20 cellular contexts compared by ENCODE assay signal in the genomic region with DNA sequence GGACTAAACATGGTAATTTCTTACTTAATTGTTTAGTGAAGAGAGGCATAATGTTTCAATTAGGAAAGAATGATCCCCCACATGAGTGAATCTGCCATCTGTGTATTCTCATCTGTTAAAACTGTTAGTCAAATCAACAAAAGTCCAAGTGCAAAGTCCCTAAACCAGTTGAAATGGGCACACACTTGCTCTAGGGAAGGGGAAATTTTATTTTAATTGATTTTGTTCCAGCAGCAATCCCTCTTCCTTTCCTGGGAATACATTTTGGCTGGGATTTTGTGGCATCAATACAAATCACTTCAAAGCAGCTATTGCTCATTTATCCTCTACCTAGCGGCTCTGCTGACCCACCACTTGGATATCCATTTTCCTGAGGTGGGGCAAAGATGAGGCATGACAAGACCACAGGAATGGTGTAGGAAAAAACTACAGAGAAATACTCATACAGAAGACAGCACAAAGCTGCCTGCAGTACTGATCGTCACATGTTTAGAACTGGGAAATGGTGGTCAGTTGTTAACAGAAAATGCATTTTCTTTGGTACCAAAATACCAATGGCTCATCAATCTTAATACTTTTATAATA. TPM values are rescaled to one million over a fixed set of nuclear protein-coding genes. Genes with fewer than 3 reads are reported as not detected.
DNase-seq lines count a peak whose midpoint lies in the region; ATAC-seq and TF ChIP-seq lines count a peak whose summit lies in the region.
"Had no signal": no experiment of that assay in that cellular context is flagged by ENCODE, and none has a peak within 500 bp of the region (broad histone marks: within the 10 kb centered on the region; RNA-seq: fewer than 3 reads in every experiment).

No MANE protein-coding gene starts in this region.

- H3K27me3 ChIP-seq in OCI-LY1 (ENCODE audit: insufficient read depth, low read length) (no peaks in the 10 kb centered on the region), iPS-18a (ENCODE audit: control insufficient read depth, insufficient read depth, low read length) (no peaks in the 10 kb centered on the region), prostate gland (replicated peaks; ENCODE audit: insufficient read depth) (peaks cover 3% of the 10 kb centered on the region)
- H3K27me3 ChIP-seq: suprapubic skin had no signal

- intact Hi-C loops in prostate gland (cut with DNase I), result loop anchor here (10.0 kb wide), 1 partner anchor 213 kb away; no protein-coding TSS in a partner anchor

- H3F3A ChIP-seq in OCI-LY1 (ENCODE audit: insufficient read depth, low read length), result no peaks in the 10 kb centered on the region

- no peaks in the 10 kb centered on the region for H3K79me2 ChIP-seq in OCI-LY1 (ENCODE audit: insufficient read depth, low read length)

- H3K4me1 ChIP-seq in OCI-LY1 (ENCODE audit: insufficient read depth, low read length, severe bottlenecking) (peaks cover 54% of the 10 kb centered on the region), iPS-18a (ENCODE audit: control insufficient read depth, low read depth, low read length) (peaks cover 27% of the 10 kb centered on the region), prostate gland (replicated peaks) (no peaks in the 10 kb centered on the region)
- H3K4me1 ChIP-seq: A549, suprapubic skin had no signal

- H3K36me3 ChIP-seq in OCI-LY1 (ENCODE audit: insufficient read depth, low read length) (no peaks in the 10 kb centered on the region), iPS-18a (ENCODE audit: control insufficient read depth, low read depth, low read length) (peaks cover 53% of the 10 kb centered on the region), prostate gland (no peaks in the 10 kb centered on the region)
- H3K36me3 ChIP-seq: suprapubic skin had no signal

- 90% methylated on average over 2 of the region's 2 CpGs for WGBS in prostate gland

- ATAC-seq in HG03439 (IDR thresholded peaks at IDR 0.05; ENCODE audit: unreplicated experiment) (no peak), SK-N-SH treated with all-trans-retinoic acid at 6 μM for 48 hours (no peak)
- ATAC-seq: A549, Right ventricle myocardium inferior had no signal

- H3K4me2 ChIP-seq in OCI-LY1 (ENCODE audit: low read length), result no peak overlapping the region
- H3K4me2 ChIP-seq: A549 had no signal

- H3K4me3 ChIP-seq in AG10803 (ENCODE audit: low read length), result no peak overlapping the region
- no peak overlapping the region for H3K4me3 ChIP-seq in OCI-LY1 (ENCODE audit: low read depth, low read length, poor library complexity, severe bottlenecking)
- H3K4me3 ChIP-seq in iPS-18a (ENCODE audit: low read length), result peak overlapping the region; percentile 4
- H3K4me3 ChIP-seq in prostate gland, result no peak overlapping the region
- H3K4me3 ChIP-seq: A549, lung, suprapubic skin had no signal

- H3K9me3 ChIP-seq in OCI-LY1 (ENCODE audit: low read length) (no peaks in the 10 kb centered on the region), iPS-18a (ENCODE audit: control insufficient read depth, low read depth, low read length) (no peaks in the 10 kb centered on the region), prostate gland (no peaks in the 10 kb centered on the region)
- H3K9me3 ChIP-seq: A549, suprapubic skin had no signal

- no peak for TF ChIP-seq POLR2A in prostate gland (IDR thresholded peaks at IDR 0.05)

- no peaks in the 10 kb centered on the region for H4K20me1 ChIP-seq in OCI-LY1 (ENCODE audit: insufficient read depth, low read length)

- peak overlapping the region; percentile 55 for H3K27ac ChIP-seq in OCI-LY1 (ENCODE audit: low read depth, low read length, poor library complexity, severe bottlenecking)
- H3K27ac ChIP-seq in iPS-18a (ENCODE audit: low read length), result no peak overlapping the region
- no peak overlapping the region for H3K27ac ChIP-seq in prostate gland
- H3K27ac ChIP-seq: A549, suprapubic skin had no signal

- peak; percentile 89 for DNase-seq in AG10803 (ENCODE audit: low read depth)
- peak; percentile 39 for DNase-seq in HCEC 1CT
- DNase-seq in SK-N-DZ (ENCODE audit: low spot score), result no peak
- no peak for DNase-seq in prostate gland (ENCODE audit: low spot score)
- DNase-seq: activated CD4-positive, alpha-beta T cell treated with anti-CD3 and anti-CD28 coated beads, Interleukin-2, amount 10 ng/mL, durations not matched to agents 7 days and 5 days; activated gamma-delta T cell; amniotic stem cell; CD4-positive, alpha-beta T cell; cortex of kidney; NCI-H146; nucleus accumbens; T-cell had no signal

- H2AFZ ChIP-seq in OCI-LY1 (ENCODE audit: low read length), result peak overlapping the region; percentile 35; the same call in 1 of the 2 replicates

- H3K9me2 ChIP-seq in OCI-LY1 (ENCODE audit: low read depth, low read length), result no peaks in the 10 kb centered on the region

- H3K9ac ChIP-seq in OCI-LY1 (ENCODE audit: low read length) (peak overlapping the region; percentile 15), iPS-18a (ENCODE audit: low read length) (no peak overlapping the region)

- TF ChIP-seq CTCF in AG10803 (conservative IDR thresholded peaks at IDR 0.05; ENCODE audit: low read length), result no peak
- TF ChIP-seq CTCF in OCI-LY1 (IDR thresholded peaks at IDR 0.05; ENCODE audit: low read length), result no peak
- no peak for TF ChIP-seq CTCF in prostate gland (IDR thresholded peaks at IDR 0.05)

TF ChIP-seq in SK-N-SH treated with all-trans-retinoic acid at 6 μM for 48 hours, 23 proteins besides CTCF, POLR2A, EP300 and RAD21:
- TF ChIP-seq, protein P1, sequence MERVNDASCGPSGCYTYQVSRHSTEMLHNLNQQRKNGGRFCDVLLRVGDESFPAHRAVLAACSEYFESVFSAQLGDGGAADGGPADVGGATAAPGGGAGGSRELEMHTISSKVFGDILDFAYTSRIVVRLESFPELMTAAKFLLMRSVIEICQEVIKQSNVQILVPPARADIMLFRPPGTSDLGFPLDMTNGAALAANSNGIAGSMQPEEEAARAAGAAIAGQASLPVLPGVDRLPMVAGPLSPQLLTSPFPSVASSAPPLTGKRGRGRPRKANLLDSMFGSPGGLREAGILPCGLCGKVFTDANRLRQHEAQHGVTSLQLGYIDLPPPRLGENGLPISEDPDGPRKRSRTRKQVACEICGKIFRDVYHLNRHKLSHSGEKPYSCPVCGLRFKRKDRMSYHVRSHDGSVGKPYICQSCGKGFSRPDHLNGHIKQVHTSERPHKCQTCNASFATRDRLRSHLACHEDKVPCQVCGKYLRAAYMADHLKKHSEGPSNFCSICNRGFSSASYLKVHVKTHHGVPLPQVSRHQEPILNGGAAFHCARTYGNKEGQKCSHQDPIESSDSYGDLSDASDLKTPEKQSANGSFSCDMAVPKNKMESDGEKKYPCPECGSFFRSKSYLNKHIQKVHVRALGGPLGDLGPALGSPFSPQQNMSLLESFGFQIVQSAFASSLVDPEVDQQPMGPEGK (CRISPR knock-in tag; IDR thresholded peaks at IDR 0.05; ENCODE audit: borderline replicate concordance), result no peak
- TF ChIP-seq ZFP3 (CRISPR knock-in tag; IDR thresholded peaks at IDR 0.05), result no peak
- no peak for TF ChIP-seq ARNTL (CRISPR knock-in tag; IDR thresholded peaks at IDR 0.05; ENCODE audit: borderline replicate concordance, low read depth)
- no peak for TF ChIP-seq ZC3H10 (CRISPR knock-in tag; IDR thresholded peaks at IDR 0.05)
- TF ChIP-seq PPARA (CRISPR knock-in tag; IDR thresholded peaks at IDR 0.05; ENCODE audit: borderline replicate concordance), result no peak
- TF ChIP-seq, protein P2, sequence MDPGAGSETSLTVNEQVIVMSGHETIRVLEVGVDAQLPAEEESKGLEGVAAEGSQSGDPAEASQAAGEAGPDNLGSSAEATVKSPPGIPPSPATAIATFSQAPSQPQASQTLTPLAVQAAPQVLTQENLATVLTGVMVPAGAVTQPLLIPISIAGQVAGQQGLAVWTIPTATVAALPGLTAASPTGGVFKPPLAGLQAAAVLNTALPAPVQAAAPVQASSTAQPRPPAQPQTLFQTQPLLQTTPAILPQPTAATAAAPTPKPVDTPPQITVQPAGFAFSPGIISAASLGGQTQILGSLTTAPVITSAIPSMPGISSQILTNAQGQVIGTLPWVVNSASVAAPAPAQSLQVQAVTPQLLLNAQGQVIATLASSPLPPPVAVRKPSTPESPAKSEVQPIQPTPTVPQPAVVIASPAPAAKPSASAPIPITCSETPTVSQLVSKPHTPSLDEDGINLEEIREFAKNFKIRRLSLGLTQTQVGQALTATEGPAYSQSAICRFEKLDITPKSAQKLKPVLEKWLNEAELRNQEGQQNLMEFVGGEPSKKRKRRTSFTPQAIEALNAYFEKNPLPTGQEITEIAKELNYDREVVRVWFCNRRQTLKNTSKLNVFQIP (CRISPR knock-in tag; IDR thresholded peaks at IDR 0.05; ENCODE audit: borderline replicate concordance, low read depth), result no peak

RNA-seq across cellular contexts. Expression of a gene that starts 9.9 kb away (rescaled TPM):
- polyA plus RNA-seq in SK-N-DZ (2014; cell fraction: cytosol; rRNA removed), result not detected in 2 replicates
- polyA plus RNA-seq in SK-N-DZ (2014; cell fraction: nucleus; rRNA removed), result not detected in 2 replicates
- under 1 TPM; 0.23 to 0.80 TPM for total RNA-seq in prostate gland
- total RNA-seq: activated CD4-positive, alpha-beta T cell treated with anti-CD3 and anti-CD28 coated beads, Interleukin-2, amount 10 ng/mL, durations not matched to agents 7 days and 5 days; CD4-positive, alpha-beta T cell; T-cell had no signal
- polyA plus RNA-seq: A549 had no signal

RNA-seq across cellular contexts. Expression of a gene that starts 58.0 kb away (rescaled TPM):
- not detected in 2 replicates for polyA plus RNA-seq in SK-N-DZ (2014; cell fraction: cytosol; rRNA removed)
- polyA plus RNA-seq in SK-N-DZ (2014; cell fraction: nucleus; rRNA removed), result not detected in 2 replicates
- 10 to 100 TPM; 16.4 to 19.8 TPM for total RNA-seq in prostate gland
- total RNA-seq: activated CD4-positive, alpha-beta T cell treated with anti-CD3 and anti-CD28 coated beads, Interleukin-2, amount 10 ng/mL, durations not matched to agents 7 days and 5 days; CD4-positive, alpha-beta T cell; T-cell had no signal
- polyA plus RNA-seq: A549 had no signal

Comparison
In these comparisons a context has a peak if more than half of its experiments do, and no peak if none do; other contexts are left out.
1. DNase-seq: peak in AG10803 (single experiment) and HCEC 1CT (single experiment); none in SK-N-DZ (single experiment) and prostate gland (single experiment).